ENCODE assay signal across 26 cellular contexts in genomic region chr5:116465411-116465810, GRCh38.
"Had no signal": no experiment of that assay in that cellular context is flagged by ENCODE, and none has a peak within 500 bp of the region (broad histone marks: within the 10 kb centered on the region; RNA-seq: fewer than 3 reads in every experiment).

No MANE protein-coding gene starts in this region.

- H3K9me3 ChIP-seq: pancreas, prostate gland, testis, thyroid gland, transverse colon, vagina had no signal

- H3K4me2 ChIP-seq: hepatocyte, neural progenitor cell had no signal

- H3K4me1 ChIP-seq: pancreas, prostate gland, stomach, thyroid gland, transverse colon, upper lobe of left lung, vagina had no signal

- H3K9me3 Mint-ChIP-seq: stimulated activated naive B cell treated with anti-CD40 and anti-IgM and Interleukin-4, amounts not matched to agents 10 μg/mL and 1 μg/mL and 100 μg/mL, for 72 hours had no signal

- H3K4me3 ChIP-seq: hepatocyte, left ventricle myocardium inferior, neural progenitor cell, pancreas, prostate gland, skin epidermis, stomach, testis, thyroid gland, transverse colon, upper lobe of left lung, vagina had no signal

- H3K27me3 Mint-ChIP-seq: memory B cell; naive thymus-derived CD8-positive, alpha-beta T cell; stimulated activated naive B cell treated with anti-CD40 and anti-IgM and Interleukin-4, amounts not matched to agents 10 μg/mL and 1 μg/mL and 100 μg/mL, for 72 hours had no signal

- H3K36me3 ChIP-seq: prostate gland had no signal

- H3K4me1 Mint-ChIP-seq: memory B cell, neural progenitor cell had no signal

- ATAC-seq: naive thymus-derived CD8-positive, alpha-beta T cell; pancreas; right cardiac atrium; sciatic nerve; stimulated activated naive B cell treated with anti-CD40 and anti-IgM and Interleukin-4, amounts not matched to agents 10 μg/mL and 1 μg/mL and 100 μg/mL, for 72 hours; stimulated activated naive CD8-positive, alpha-beta T cell treated with anti-CD3 and anti-CD28 coated beads, Interleukin-15, Interleukin-2, amounts not matched to agents 100 U/mL and 50 U/mL, for 24 hours had no signal

- H3K27me3 ChIP-seq: hepatocyte, neural progenitor cell, pancreas, stomach, testis, thyroid gland, transverse colon, upper lobe of left lung, vagina had no signal

- H3K27ac ChIP-seq: hepatocyte, left ventricle myocardium inferior, neural progenitor cell, pancreas, prostate gland, skin epidermis, stomach, thyroid gland, transverse colon, upper lobe of left lung, vagina had no signal

- H3K9ac ChIP-seq: neural progenitor cell had no signal

- H3K4me3 Mint-ChIP-seq: memory B cell; naive thymus-derived CD8-positive, alpha-beta T cell; nephron; neural progenitor cell; stimulated activated naive B cell treated with anti-CD40 and anti-IgM and Interleukin-4, amounts not matched to agents 10 μg/mL and 1 μg/mL and 100 μg/mL, for 72 hours had no signal

- H3K27ac Mint-ChIP-seq: memory B cell; naive thymus-derived CD8-positive, alpha-beta T cell; neural progenitor cell; stimulated activated naive B cell treated with anti-CD40 and anti-IgM and Interleukin-4, amounts not matched to agents 10 μg/mL and 1 μg/mL and 100 μg/mL, for 72 hours had no signal

- DNase-seq: islet precursor cell; left ventricle myocardium inferior; naive thymus-derived CD8-positive, alpha-beta T cell; pancreas; posterior cingulate gyrus; retina; right cardiac atrium; stimulated activated CD4-positive, alpha-beta T cell treated with anti-CD3 and anti-CD28 coated beads, Interleukin-12 subunit alpha, Interleukin-12 subunit beta, amount 100 ng/mL, for 4 hours; stimulated activated CD4-positive, alpha-beta T cell treated with anti-CD3 and anti-CD28 coated beads, Interleukin-15, amount 100 ng/mL, for 24 hours; stimulated activated CD4-positive, alpha-beta T cell treated with anti-CD3 and anti-CD28 coated beads, Interleukin-2, amount 100 ng/mL, for 24 hours; stimulated activated CD4-positive, alpha-beta T cell treated with anti-CD3 and anti-CD28 coated beads, Interleukin-4, amount 100 ng/mL, for 1 hour; stimulated activated naive B cell treated with anti-CD40 and anti-IgM and Interleukin-4, amounts not matched to agents 10 μg/mL and 1 μg/mL and 100 μg/mL, for 72 hours; stimulated activated naive CD8-positive, alpha-beta T cell treated with anti-CD3 and anti-CD28 coated beads, Interleukin-15, Interleukin-2, amounts not matched to agents 100 U/mL and 50 U/mL, for 24 hours; stomach; testis; thyroid gland; transverse colon; upper lobe of left lung had no signal
